ENCODE assay signal across 11 cellular contexts in the genomic region with DNA sequence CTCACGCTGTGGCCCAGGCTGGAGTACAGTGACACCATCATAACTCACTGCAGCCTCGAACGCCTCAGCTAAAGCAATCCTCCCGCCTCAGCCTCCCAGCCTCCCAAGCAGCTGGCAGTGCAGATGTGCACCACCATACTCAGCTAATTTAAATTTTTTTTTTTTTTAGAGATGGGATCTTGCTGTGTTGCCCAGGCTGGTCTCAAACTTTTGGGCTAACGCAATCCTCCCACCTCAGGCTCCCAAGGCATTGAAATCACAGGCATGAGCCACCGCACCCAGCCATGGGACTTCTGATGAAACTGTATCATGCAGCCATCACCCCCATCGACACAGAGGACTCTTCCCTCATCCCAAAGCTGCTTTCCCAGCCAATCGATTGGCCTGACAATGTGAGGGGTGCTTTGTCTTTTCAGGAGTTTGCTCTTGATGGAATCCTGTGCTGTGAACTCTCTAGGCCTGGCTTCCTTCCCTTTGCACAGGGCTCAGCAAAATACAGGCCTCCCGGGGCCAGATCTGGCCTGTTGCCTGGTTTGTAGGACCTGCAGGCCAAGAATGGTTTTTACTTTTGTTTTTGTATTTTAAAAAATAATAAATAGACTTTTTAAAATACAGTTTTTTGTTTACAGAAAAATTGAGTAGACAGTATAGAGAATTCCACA. TPM values are rescaled to one million over a fixed set of nuclear protein-coding genes. Genes with fewer than 3 reads are reported as not detected.
DNase-seq lines count a peak whose midpoint lies in the region; ATAC-seq, FAIRE-seq and TF ChIP-seq lines count a peak whose summit lies in the region.
"Had no signal": no experiment of that assay in that cellular context is flagged by ENCODE, and none has a peak within 500 bp of the region (broad histone marks: within the 10 kb centered on the region; RNA-seq: fewer than 3 reads in every experiment).

No MANE protein-coding gene starts in this region.

- intact Hi-C loops in pancreas (cut with DNase I) = no loop called here
- intact Hi-C loops in natural killer cell (cut with micrococcal nuclease) = no loop called here

- ATAC-seq in pancreas (peak in 3 of 4 donors; percentile 54 to 65 (median 59)), GM19023 (IDR thresholded peaks at IDR 0.05; ENCODE audit: unreplicated experiment) (no peak), natural killer cell (no peak), HG02870 (IDR thresholded peaks at IDR 0.05; ENCODE audit: unreplicated experiment) (no peak)

- H3K9me3 ChIP-seq in pancreas = no peaks in the 10 kb centered on the region

- peak overlapping the region; percentile 98 for H3K27ac ChIP-seq in RWPE1
- peak overlapping the region in 1 of 4 donors; percentile 44 for H3K27ac ChIP-seq in pancreas
- H3K27ac ChIP-seq: neural progenitor cell had no signal

- 76 to 77% methylated on average over 9 of the region's 9 CpGs for WGBS in pancreas, 2 donors

- DNase-seq in AG20443 (ENCODE audit: low spot score) (peak; percentile 39), RWPE1 (ENCODE audit: low spot score) (no peak), fibroblast of mammary gland (ENCODE audit: low read depth) (peak; percentile 77), pancreas (peak in 2 of 6 donors; percentile 18 to 33), natural killer cell (no peak), activated T-cell treated with anti-CD3 and anti-CD28 coated beads for 4 hours (no peak)
- DNase-seq: CD4-positive, alpha-beta memory T cell; NCI-H510A treated with DMSO at 0.1 percent for 48 hours had no signal

- no peaks in the 10 kb centered on the region for H3K27me3 ChIP-seq in pancreas
- H3K27me3 ChIP-seq: neural progenitor cell had no signal

- H3K27me3 Mint-ChIP-seq in natural killer cell (ENCODE audit: low read depth in 2 of 2) = peaks cover 0 to 3% of the 10 kb centered on the region in 2 donors
- H3K27me3 Mint-ChIP-seq: CD4-positive, alpha-beta memory T cell had no signal

- H3K36me3 Mint-ChIP-seq in natural killer cell = no peaks in the 10 kb centered on the region
- H3K36me3 Mint-ChIP-seq: CD4-positive, alpha-beta memory T cell; neural progenitor cell had no signal

- H3K4me1 ChIP-seq in pancreas = peaks cover 0 to 4% (median 0%) of the 10 kb centered on the region in 3 donors

- no peak overlapping the region for H3K4me3 ChIP-seq in fibroblast of mammary gland (ENCODE audit: control insufficient read depth, low read depth, low read length)
- no peak overlapping the region for H3K4me3 ChIP-seq in pancreas
- H3K4me3 ChIP-seq: neural progenitor cell had no signal

- CTCF ChIA-PET in RWPE1 (lab: Yijun Ruan, JAX) = no interaction called here

- H3K36me3 ChIP-seq in pancreas = no peaks in the 10 kb centered on the region
- H3K36me3 ChIP-seq: neural progenitor cell had no signal

- no peak overlapping the region for H3K4me3 Mint-ChIP-seq in natural killer cell
- H3K4me3 Mint-ChIP-seq: CD4-positive, alpha-beta memory T cell; neural progenitor cell had no signal

- no peaks in the 10 kb centered on the region for H3K9me3 Mint-ChIP-seq in natural killer cell
- H3K9me3 Mint-ChIP-seq: neural progenitor cell had no signal

- POLR2A ChIA-PET in RWPE1 (lab: Yijun Ruan, JAX; ENCODE audit: low non-redundant PET) = no interaction called here

- no peak for TF ChIP-seq CTCF in RWPE1 (conservative IDR thresholded peaks at IDR 0.05; ENCODE audit: low read depth)
- TF ChIP-seq CTCF in fibroblast of mammary gland (conservative IDR thresholded peaks at IDR 0.05; ENCODE audit: control insufficient read depth, insufficient read depth, low read depth, low read length) = no peak
- no peak for TF ChIP-seq CTCF in pancreas (IDR thresholded peaks at IDR 0.05)
- no peak for TF ChIP-seq CTCF in natural killer cell (IDR thresholded peaks at IDR 0.05)

- H3K4me1 Mint-ChIP-seq in natural killer cell = peaks cover 0 to 6% of the 10 kb centered on the region in 2 donors

- FAIRE-seq in pancreas (lab: Jason Lieb, UNC) = no peak

- no peak overlapping the region for H3K27ac Mint-ChIP-seq in natural killer cell
- H3K27ac Mint-ChIP-seq: neural progenitor cell had no signal

RNA-seq across cellular contexts. Expression of a gene that starts 59.6 kb away (rescaled TPM):
- total RNA-seq in pancreas (100 to 1,000 TPM in 3 of 6 donors, 10 to 100 TPM in 3; 97.7 to 148 (median 101) TPM), natural killer cell (100 to 1,000 TPM; 109 to 126 (median 125) TPM)
- 10 to 100 TPM; 49.6 to 91.6 TPM for polyA plus RNA-seq in pancreas

Comparison
In these comparisons a context has a peak if more than half of its experiments do, and no peak if none do; other contexts are left out.
1. DNase-seq: peak in AG20443 (single experiment) and fibroblast of mammary gland (single experiment); none in RWPE1 (single experiment), natural killer cell (single experiment) and activated T-cell treated with anti-CD3 and anti-CD28 coated beads for 4 hours (single experiment).
2. ATAC-seq: peak in pancreas (3 of 4); none in GM19023 (single experiment), natural killer cell (0 of 3) and HG02870 (single experiment).